Comparison of ENCODE assay signal across 1 cellular context in the genomic region with DNA sequence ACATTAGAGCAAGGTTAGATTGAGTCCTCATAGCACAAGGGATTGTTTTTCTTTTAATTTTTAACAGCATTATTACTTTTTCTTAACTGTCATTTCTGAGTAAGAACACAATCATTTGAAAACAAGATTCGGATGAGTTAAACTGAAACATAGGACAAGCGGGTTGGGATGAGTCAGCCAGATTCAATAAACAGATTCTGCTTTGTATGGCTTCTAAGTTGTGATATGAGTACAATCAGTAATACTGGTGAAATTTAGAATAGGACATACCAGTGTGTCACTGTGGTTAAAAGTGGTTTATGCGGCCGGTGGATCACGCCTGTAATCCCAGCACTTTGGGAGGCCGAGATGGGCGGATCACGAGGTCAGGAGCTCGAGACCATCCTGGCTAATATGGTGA.
TF ChIP-seq lines count a peak whose summit lies in the region.

No MANE protein-coding gene starts in this region.

TF ChIP-seq in SK-N-SH, 30 proteins besides CTCF, POLR2A, EP300 and RAD21 (continued from another document):
- no peak for TF ChIP-seq TAF1 (IDR thresholded peaks at IDR 0.05; ENCODE audit: borderline replicate concordance, low read depth, low read length)
- TF ChIP-seq, protein P1, sequence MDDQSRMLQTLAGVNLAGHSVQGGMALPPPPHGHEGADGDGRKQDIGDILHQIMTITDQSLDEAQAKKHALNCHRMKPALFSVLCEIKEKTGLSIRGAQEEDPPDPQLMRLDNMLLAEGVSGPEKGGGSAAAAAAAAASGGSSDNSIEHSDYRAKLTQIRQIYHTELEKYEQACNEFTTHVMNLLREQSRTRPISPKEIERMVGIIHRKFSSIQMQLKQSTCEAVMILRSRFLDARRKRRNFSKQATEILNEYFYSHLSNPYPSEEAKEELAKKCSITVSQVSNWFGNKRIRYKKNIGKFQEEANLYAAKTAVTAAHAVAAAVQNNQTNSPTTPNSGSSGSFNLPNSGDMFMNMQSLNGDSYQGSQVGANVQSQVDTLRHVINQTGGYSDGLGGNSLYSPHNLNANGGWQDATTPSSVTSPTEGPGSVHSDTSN (IDR thresholded peaks at IDR 0.05) = no peak
- TF ChIP-seq MXI1 (IDR thresholded peaks at IDR 0.05; ENCODE audit: low read depth, low read length) = no peak
- TF ChIP-seq NRF1 (IDR thresholded peaks at IDR 0.05; ENCODE audit: low read depth, low read length) = no peak
- no peak for TF ChIP-seq POLR2AphosphoS5 (IDR thresholded peaks at IDR 0.05; ENCODE audit: low read depth, low read length)
- TF ChIP-seq, protein P2, sequence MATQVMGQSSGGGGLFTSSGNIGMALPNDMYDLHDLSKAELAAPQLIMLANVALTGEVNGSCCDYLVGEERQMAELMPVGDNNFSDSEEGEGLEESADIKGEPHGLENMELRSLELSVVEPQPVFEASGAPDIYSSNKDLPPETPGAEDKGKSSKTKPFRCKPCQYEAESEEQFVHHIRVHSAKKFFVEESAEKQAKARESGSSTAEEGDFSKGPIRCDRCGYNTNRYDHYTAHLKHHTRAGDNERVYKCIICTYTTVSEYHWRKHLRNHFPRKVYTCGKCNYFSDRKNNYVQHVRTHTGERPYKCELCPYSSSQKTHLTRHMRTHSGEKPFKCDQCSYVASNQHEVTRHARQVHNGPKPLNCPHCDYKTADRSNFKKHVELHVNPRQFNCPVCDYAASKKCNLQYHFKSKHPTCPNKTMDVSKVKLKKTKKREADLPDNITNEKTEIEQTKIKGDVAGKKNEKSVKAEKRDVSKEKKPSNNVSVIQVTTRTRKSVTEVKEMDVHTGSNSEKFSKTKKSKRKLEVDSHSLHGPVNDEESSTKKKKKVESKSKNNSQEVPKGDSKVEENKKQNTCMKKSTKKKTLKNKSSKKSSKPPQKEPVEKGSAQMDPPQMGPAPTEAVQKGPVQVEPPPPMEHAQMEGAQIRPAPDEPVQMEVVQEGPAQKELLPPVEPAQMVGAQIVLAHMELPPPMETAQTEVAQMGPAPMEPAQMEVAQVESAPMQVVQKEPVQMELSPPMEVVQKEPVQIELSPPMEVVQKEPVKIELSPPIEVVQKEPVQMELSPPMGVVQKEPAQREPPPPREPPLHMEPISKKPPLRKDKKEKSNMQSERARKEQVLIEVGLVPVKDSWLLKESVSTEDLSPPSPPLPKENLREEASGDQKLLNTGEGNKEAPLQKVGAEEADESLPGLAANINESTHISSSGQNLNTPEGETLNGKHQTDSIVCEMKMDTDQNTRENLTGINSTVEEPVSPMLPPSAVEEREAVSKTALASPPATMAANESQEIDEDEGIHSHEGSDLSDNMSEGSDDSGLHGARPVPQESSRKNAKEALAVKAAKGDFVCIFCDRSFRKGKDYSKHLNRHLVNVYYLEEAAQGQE (IDR thresholded peaks at IDR 0.05; ENCODE audit: low read depth, low read length) = no peak
- no peak for TF ChIP-seq FOXM1 (IDR thresholded peaks at IDR 0.05; ENCODE audit: low read depth)
- TF ChIP-seq EZH2phosphoT487 (IDR thresholded peaks at IDR 0.05; ENCODE audit: borderline replicate concordance, low read depth) = no peak
- no peak for TF ChIP-seq FOXJ3 (CRISPR knock-in tag; IDR thresholded peaks at IDR 0.05)
- TF ChIP-seq, protein P3, sequence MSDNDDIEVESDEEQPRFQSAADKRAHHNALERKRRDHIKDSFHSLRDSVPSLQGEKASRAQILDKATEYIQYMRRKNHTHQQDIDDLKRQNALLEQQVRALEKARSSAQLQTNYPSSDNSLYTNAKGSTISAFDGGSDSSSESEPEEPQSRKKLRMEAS (IDR thresholded peaks at IDR 0.05; ENCODE audit: low read depth) = no peak
- TF ChIP-seq RXRA (IDR thresholded peaks at IDR 0.05; ENCODE audit: borderline replicate concordance, low read depth) = no peak
